ENCODE assay signal across 19 cellular contexts in the genomic region with DNA sequence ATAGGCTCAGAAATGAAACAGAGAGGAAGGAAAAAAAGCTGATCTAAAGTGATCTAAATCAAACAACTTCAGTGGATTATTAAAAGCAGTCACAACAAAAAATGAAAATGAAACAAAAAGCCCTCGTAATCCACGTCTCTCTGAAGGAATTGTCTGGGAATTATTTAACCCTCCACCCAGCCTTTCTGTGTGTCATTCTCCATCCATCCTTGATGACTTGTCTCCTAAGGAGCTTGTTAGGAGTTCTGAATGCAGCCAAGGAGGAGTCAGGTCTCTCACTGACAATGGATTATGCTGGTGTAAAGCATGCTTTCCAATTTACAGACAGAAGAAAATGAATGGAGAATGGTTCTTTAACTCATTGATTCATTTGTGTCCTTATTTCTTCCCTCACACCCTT.
A peak's percentile ranks its signal among the peaks of the same experiment; 100 is the strongest.
DNase-seq lines count a peak whose midpoint lies in the region; ATAC-seq and TF ChIP-seq lines count a peak whose summit lies in the region.
"Had no signal": no experiment of that assay in that cellular context is flagged by ENCODE, and none has a peak within 500 bp of the region (broad histone marks: within the 10 kb centered on the region; RNA-seq: fewer than 3 reads in every experiment).

No MANE protein-coding gene starts in this region.

- no peaks in the 10 kb centered on the region for H3K27me3 ChIP-seq in ACC112 (ENCODE audit: insufficient read depth, low read length)
- H3K27me3 ChIP-seq in GM23248 (replicated peaks; ENCODE audit: insufficient read depth): no peaks in the 10 kb centered on the region
- no peaks in the 10 kb centered on the region for H3K27me3 ChIP-seq in ascending aorta
- no peaks in the 10 kb centered on the region for H3K27me3 ChIP-seq in lower lobe of right lung (ENCODE audit: low read depth)
- H3K27me3 ChIP-seq in BE2C: no peaks in the 10 kb centered on the region
- H3K27me3 ChIP-seq: suprapubic skin had no signal

- H3K4me2 ChIP-seq in GM23248 (ENCODE audit: unreplicated experiment): peak overlapping the region; percentile 89

- no peaks in the 10 kb centered on the region for H3K9me3 ChIP-seq in GM23248 (ENCODE audit: low read depth)
- H3K9me3 ChIP-seq in ascending aorta: no peaks in the 10 kb centered on the region
- no peaks in the 10 kb centered on the region for H3K9me3 ChIP-seq in lower lobe of right lung
- H3K9me3 ChIP-seq in BE2C: peaks cover 3% of the 10 kb centered on the region; the same call in 1 of the 2 replicates
- H3K9me3 ChIP-seq: prostate gland, suprapubic skin had no signal

- in situ Hi-C loops in GM23248 (cut with MboI): loop anchor here (25.0 kb wide), 1 partner anchor 429 kb away; no protein-coding TSS in a partner anchor

- H3K79me2 ChIP-seq in ACC112 (ENCODE audit: control insufficient read depth, insufficient read depth, low read length, unreplicated experiment) (no peaks in the 10 kb centered on the region), GM23248 (ENCODE audit: insufficient read depth) (no peaks in the 10 kb centered on the region)

- H4K20me1 ChIP-seq in GM23248 (ENCODE audit: insufficient read depth): no peaks in the 10 kb centered on the region

- H3F3A ChIP-seq in GM23248 (ENCODE audit: insufficient read depth): peaks cover 6% of the 10 kb centered on the region; the same call in 1 of the 2 replicates

- peaks cover 7% of the 10 kb centered on the region for H3K4me1 ChIP-seq in ACC112 (ENCODE audit: control insufficient read depth, insufficient read depth, low read length, unreplicated experiment)
- peaks cover 10% of the 10 kb centered on the region; the same call in 1 of the 2 replicates for H3K4me1 ChIP-seq in GM23248 (ENCODE audit: insufficient read depth)
- no peaks in the 10 kb centered on the region for H3K4me1 ChIP-seq in ascending aorta
- no peaks in the 10 kb centered on the region for H3K4me1 ChIP-seq in lower lobe of right lung
- no peaks in the 10 kb centered on the region for H3K4me1 ChIP-seq in BE2C
- H3K4me1 ChIP-seq: prostate gland, suprapubic skin had no signal

- TF ChIP-seq CTCF in ascending aorta (IDR thresholded peaks at IDR 0.05) (no peak), lower lobe of right lung (IDR thresholded peaks at IDR 0.05) (no peak), BE2C (IDR thresholded peaks at IDR 0.05; ENCODE audit: low read depth, low read length) (no peak), RWPE1 (conservative IDR thresholded peaks at IDR 0.05; ENCODE audit: low read depth) (no peak)

- no peak for ATAC-seq in lower lobe of right lung
- ATAC-seq: activated CD4-positive, alpha-beta T cell treated with anti-CD3 and anti-CD28 coated beads for 36 hours; esophagus mucosa; Right ventricle myocardium inferior; T-helper 17 cell had no signal

- no peaks in the 10 kb centered on the region for H3K9me2 ChIP-seq in GM23248 (ENCODE audit: insufficient read depth)

- intact Hi-C loops in ascending aorta (cut with DNase I) (loop anchor here (10.0 kb wide), 1 partner anchor 354 kb away; no protein-coding TSS in a partner anchor), lower lobe of right lung (cut with DNase I) (no loop called here)

- POLR2A ChIA-PET in RWPE1 (lab: Yijun Ruan, JAX; ENCODE audit: low non-redundant PET): no interaction called here

- DNase-seq in GM23248: peak; percentile 77
- no peak for DNase-seq in ascending aorta (ENCODE audit: low spot score in 2 of 2)
- no peak for DNase-seq in lower lobe of right lung
- no peak for DNase-seq in BE2C
- DNase-seq in NCI-H146 treated with DMSO at 0.1 percent for 48 hours (lab: John Stamatoyannopoulos, UW; ENCODE audit: unreplicated experiment): no peak
- no peak for DNase-seq in RWPE1 (ENCODE audit: low spot score)
- DNase-seq in T-helper 2 cell: no peak
- DNase-seq: activated CD4-positive, alpha-beta T cell treated with anti-CD3 and anti-CD28 coated beads for 36 hours; AML-193; hippocampal formation; MV-4-11; NCI-H82; stimulated activated CD4-positive, alpha-beta T cell treated with anti-CD3 and anti-CD28 coated beads, Interleukin-15, amount 100 ng/mL, for 24 hours; T-helper 17 cell had no signal

- peak overlapping the region; percentile 74 for H3K9ac ChIP-seq in GM23248

- CTCF ChIA-PET in RWPE1 (lab: Yijun Ruan, JAX): no interaction called here

- H3K4me3 ChIP-seq in ACC112 (ENCODE audit: low read depth, low read length) (peak overlapping the region; percentile 72), GM23248 (peak overlapping the region; percentile 65), ascending aorta (peak overlapping the region; percentile 7 to 14), lower lobe of right lung (no peak overlapping the region), BE2C (ENCODE audit: low read depth, low read length) (no peak overlapping the region)
- H3K4me3 ChIP-seq: prostate gland, suprapubic skin had no signal

- H3K27ac ChIP-seq in ACC112 (ENCODE audit: low read depth, low read length) (peak overlapping the region; percentile 22; the same call in 1 of the 2 replicates), GM23248 (peak overlapping the region; percentile 62), ascending aorta (no peak overlapping the region), lower lobe of right lung (peak overlapping the region; percentile 26), RWPE1 (no peak overlapping the region)
- H3K27ac ChIP-seq: prostate gland, suprapubic skin had no signal

- 2 to 3% methylated on average over 2 of the region's 2 CpGs for WGBS in GM23248 (ENCODE audit: low coverage in 1 of 2, low lambda C conversion rate in 2 of 2, missing lambda C conversion rate in 2 of 2), 2 experiments

- H2AFZ ChIP-seq in ACC112 (ENCODE audit: low read length, unreplicated experiment): peak overlapping the region; percentile 99
- H2AFZ ChIP-seq in GM23248: peak overlapping the region; percentile 84

- no peaks in the 10 kb centered on the region for H3K36me3 ChIP-seq in ACC112 (ENCODE audit: insufficient read depth, low read length)
- no peaks in the 10 kb centered on the region for H3K36me3 ChIP-seq in GM23248 (ENCODE audit: low read depth)
- no peaks in the 10 kb centered on the region for H3K36me3 ChIP-seq in ascending aorta
- H3K36me3 ChIP-seq in lower lobe of right lung: no peaks in the 10 kb centered on the region
- no peaks in the 10 kb centered on the region for H3K36me3 ChIP-seq in BE2C
- H3K36me3 ChIP-seq: prostate gland, suprapubic skin had no signal

Comparison
In these comparisons a context has a peak if more than half of its experiments do, and no peak if none do; other contexts are left out.
1. H3K27ac ChIP-seq: peak in ACC112 (single experiment), GM23248 (single experiment) and lower lobe of right lung (single experiment); none in ascending aorta (0 of 2) and RWPE1 (single experiment).
2. H3K4me3 ChIP-seq: peak in ACC112 (single experiment), GM23248 (single experiment) and ascending aorta (2 of 2); none in lower lobe of right lung (single experiment) and BE2C (single experiment).